ENCODE assay signal across 14 cellular contexts in the genomic region with DNA sequence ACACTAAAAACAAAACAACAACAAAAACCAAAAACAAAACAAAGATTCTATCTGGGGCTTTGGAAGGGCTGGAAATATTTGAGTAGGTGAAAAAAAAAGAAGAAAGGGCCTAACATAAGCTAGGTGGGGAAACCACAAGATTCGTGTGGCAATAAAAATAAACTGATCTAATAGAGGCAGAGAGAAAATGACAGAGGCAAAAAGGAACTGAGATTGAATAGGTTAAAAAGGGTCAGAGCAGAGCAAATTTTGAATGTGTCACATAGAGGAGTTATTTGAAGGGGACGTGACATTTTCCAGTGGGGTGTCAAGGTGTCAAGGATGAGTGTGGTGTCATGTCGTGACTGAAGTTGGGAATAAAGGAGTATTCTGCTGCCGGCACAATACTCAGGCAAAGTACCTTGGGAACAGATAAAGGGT.
DNase-seq lines count a peak whose midpoint lies in the region; ATAC-seq and TF ChIP-seq lines count a peak whose summit lies in the region.
"Had no signal": no experiment of that assay in that cellular context is flagged by ENCODE, and none has a peak within 500 bp of the region (broad histone marks: within the 10 kb centered on the region; RNA-seq: fewer than 3 reads in every experiment).

No MANE protein-coding gene starts in this region.

- peaks cover 2% of the 10 kb centered on the region for H3K27me3 Mint-ChIP-seq in activated CD8-positive, alpha-beta memory T cell treated with anti-CD3 and anti-CD28 coated beads, Interleukin-2, amount 10 ng/mL, durations not matched to agents 7 days and 5 days

- H3K27ac Mint-ChIP-seq in activated CD8-positive, alpha-beta memory T cell treated with anti-CD3 and anti-CD28 coated beads, Interleukin-2, amount 10 ng/mL, durations not matched to agents 7 days and 5 days = no peak overlapping the region
- H3K27ac Mint-ChIP-seq: CD4-positive, CD25-positive, alpha-beta regulatory T cell had no signal

- no TSS peak for BruUV-seq in OCI-LY7 (replicated peaks; lab: Mats Ljungman, UMichigan)

- CTCF ChIA-PET in OCI-LY7 (lab: Charles Lee; ENCODE audit: unreplicated experiment) = no interaction called here
- CTCF ChIA-PET in activated CD8-positive, alpha-beta memory T cell treated with anti-CD3 and anti-CD28 coated beads, Interleukin-2, amount 10 ng/mL, durations not matched to agents 7 days and 5 days (lab: Charles Lee) = no interaction called here

- H3K79me2 ChIP-seq in OCI-LY7 (ENCODE audit: insufficient read depth, low read depth, low read length) = no peaks in the 10 kb centered on the region

- no peaks in the 10 kb centered on the region for H4K20me1 ChIP-seq in OCI-LY7 (ENCODE audit: insufficient read depth, low read length)

- H3K27ac ChIP-seq in OCI-LY7 (ENCODE audit: low read depth, low read length, poor library complexity, severe bottlenecking) (peak overlapping the region; percentile 69), foreskin keratinocyte (no peak overlapping the region)
- H3K27ac ChIP-seq: WERI-Rb-1 had no signal

- H3K4me2 ChIP-seq in OCI-LY7 (ENCODE audit: low read length) = peak overlapping the region; percentile 67

- no peaks in the 10 kb centered on the region for H3K9me3 ChIP-seq in OCI-LY7 (ENCODE audit: low read length)
- H3K9me3 ChIP-seq: Peyer's patch had no signal

- no peak overlapping the region for H3K4me3 Mint-ChIP-seq in activated CD8-positive, alpha-beta memory T cell treated with anti-CD3 and anti-CD28 coated beads, Interleukin-2, amount 10 ng/mL, durations not matched to agents 7 days and 5 days
- H3K4me3 Mint-ChIP-seq: CD4-positive, CD25-positive, alpha-beta regulatory T cell had no signal

- peak overlapping the region; percentile 41 for H3K4me3 ChIP-seq in OCI-LY7 (ENCODE audit: low read depth, low read length, poor library complexity, severe bottlenecking)
- H3K4me3 ChIP-seq: Peyer's patch had no signal

- H3K27me3 ChIP-seq in foreskin keratinocyte = no peaks in the 10 kb centered on the region
- H3K27me3 ChIP-seq: Peyer's patch had no signal

- H3K4me1 ChIP-seq in OCI-LY7 (ENCODE audit: insufficient read depth, low read length, poor library complexity, severe bottlenecking) (peaks cover 42% of the 10 kb centered on the region), foreskin keratinocyte (peaks cover 10% of the 10 kb centered on the region)

- DNase-seq in OCI-LY7 (ENCODE audit: low spot score) = peak; percentile 61
- no peak for DNase-seq in COR-L47 (lab: John Stamatoyannopoulos, UW)
- no peak for DNase-seq in left cardiac atrium
- DNase-seq in activated CD8-positive, alpha-beta memory T cell treated with anti-CD3 and anti-CD28 coated beads, Interleukin-2, amount 10 ng/mL, durations not matched to agents 7 days and 5 days = no peak
- no peak for DNase-seq in foreskin keratinocyte
- DNase-seq: CD4-positive, CD25-positive, alpha-beta regulatory T cell; NCI-H2081; Peyer's patch; stimulated activated CD4-positive, alpha-beta T cell treated with anti-CD3 and anti-CD28 coated beads, Interleukin-2, amount 100 ng/mL, for 48 hours; substantia nigra; WERI-Rb-1 had no signal

- H3K4me1 Mint-ChIP-seq in activated CD8-positive, alpha-beta memory T cell treated with anti-CD3 and anti-CD28 coated beads, Interleukin-2, amount 10 ng/mL, durations not matched to agents 7 days and 5 days = no peaks in the 10 kb centered on the region
- H3K4me1 Mint-ChIP-seq: CD4-positive, CD25-positive, alpha-beta regulatory T cell had no signal

- ATAC-seq in GM18519 (IDR thresholded peaks at IDR 0.05; ENCODE audit: low FRiP score, unreplicated experiment) (peak; percentile 77), GM21447 (IDR thresholded peaks at IDR 0.05; ENCODE audit: unreplicated experiment) (peak; percentile 69), HG03066 (IDR thresholded peaks at IDR 0.05; ENCODE audit: low read depth, unreplicated experiment) (peak; percentile 79), left cardiac atrium (no peak), foreskin keratinocyte (no peak)
- ATAC-seq in activated CD8-positive, alpha-beta memory T cell treated with anti-CD3 and anti-CD28 coated beads, Interleukin-2, amount 10 ng/mL, durations not matched to agents 7 days and 5 days = no peak

- H3K36me3 ChIP-seq in OCI-LY7 (ENCODE audit: insufficient read depth, low read length) = no peaks in the 10 kb centered on the region
- H3K36me3 ChIP-seq: Peyer's patch, WERI-Rb-1 had no signal

- POLR2A ChIA-PET in OCI-LY7 (lab: Charles Lee) = interaction anchor here (0.7 to 3.0 kb wide), 14 partner anchors 8 to 84 kb away, joined by 3 to 14 read pairs (median 5); partner anchors contain the start of gene RALGPS2

- intact Hi-C loops in OCI-LY7 (cut with micrococcal nuclease; ENCODE audit: unreplicated experiment) = loop anchor here (1.0 to 5.0 kb wide), 3 partner anchors 78 to 368 kb away; partner anchors contain the start of gene FAM20B
- intact Hi-C loops in left cardiac atrium (cut with DNase I) = no loop called here

- H3K9me2 ChIP-seq in OCI-LY7 (ENCODE audit: insufficient read depth, low read length) = no peaks in the 10 kb centered on the region

- H3K36me3 Mint-ChIP-seq in activated CD8-positive, alpha-beta memory T cell treated with anti-CD3 and anti-CD28 coated beads, Interleukin-2, amount 10 ng/mL, durations not matched to agents 7 days and 5 days = no peaks in the 10 kb centered on the region
- H3K36me3 Mint-ChIP-seq: CD4-positive, CD25-positive, alpha-beta regulatory T cell had no signal

- H3K9me3 Mint-ChIP-seq in activated CD8-positive, alpha-beta memory T cell treated with anti-CD3 and anti-CD28 coated beads, Interleukin-2, amount 10 ng/mL, durations not matched to agents 7 days and 5 days (ENCODE audit: low read depth) = no peaks in the 10 kb centered on the region

- TF ChIP-seq CTCF in OCI-LY7 (conservative IDR thresholded peaks at IDR 0.05; ENCODE audit: low read length) (no peak), foreskin keratinocyte (conservative IDR thresholded peaks at IDR 0.05) (no peak)

- peak overlapping the region; percentile 59 for H2AFZ ChIP-seq in OCI-LY7 (ENCODE audit: low read length)

Comparison
In these comparisons a context has a peak if more than half of its experiments do, and no peak if none do; other contexts are left out.
1. ATAC-seq: peak in GM18519 (single experiment), GM21447 (single experiment) and HG03066 (single experiment); none in left cardiac atrium (0 of 2), activated CD8-positive, alpha-beta memory T cell treated with anti-CD3 and anti-CD28 coated beads, Interleukin-2, amount 10 ng/mL, durations not matched to agents 7 days and 5 days (single experiment) and foreskin keratinocyte (single experiment).